ENCODE assay signal across 1 cellular context in genomic region chr7:41777894-41778596, GRCh38.
TF ChIP-seq lines count a peak whose summit lies in the region.

No MANE protein-coding gene starts in this region.

TF ChIP-seq in IMR-90, 13 proteins besides CTCF, POLR2A, EP300 and RAD21 (continued from another document):
- TF ChIP-seq USF2 (IDR thresholded peaks at IDR 0.05; ENCODE audit: low read depth, low read length): no peak
- no peak for TF ChIP-seq FOS (IDR thresholded peaks at IDR 0.05; ENCODE audit: low read depth, low read length)
- no peak for TF ChIP-seq ELK1 (IDR thresholded peaks at IDR 0.05; ENCODE audit: borderline replicate concordance, low read depth, low read length)
- TF ChIP-seq RFX5 (IDR thresholded peaks at IDR 0.05; ENCODE audit: low read depth, low read length): no peak
- no peak for TF ChIP-seq CHD1 (IDR thresholded peaks at IDR 0.05; ENCODE audit: low read depth, low read length)
- TF ChIP-seq MAZ (IDR thresholded peaks at IDR 0.05; ENCODE audit: borderline replicate concordance, low read depth, low read length): no peak
- no peak for TF ChIP-seq MAFK (IDR thresholded peaks at IDR 0.05; ENCODE audit: low read depth, low read length)
- no peak for TF ChIP-seq NFE2L2 (IDR thresholded peaks at IDR 0.05; ENCODE audit: low read depth, low read length)
- no peak for TF ChIP-seq MXI1 (IDR thresholded peaks at IDR 0.05; ENCODE audit: borderline replicate concordance, low read depth, low read length)
